Comparison of ENCODE assay signal across 8 cellular contexts in the genomic region with DNA sequence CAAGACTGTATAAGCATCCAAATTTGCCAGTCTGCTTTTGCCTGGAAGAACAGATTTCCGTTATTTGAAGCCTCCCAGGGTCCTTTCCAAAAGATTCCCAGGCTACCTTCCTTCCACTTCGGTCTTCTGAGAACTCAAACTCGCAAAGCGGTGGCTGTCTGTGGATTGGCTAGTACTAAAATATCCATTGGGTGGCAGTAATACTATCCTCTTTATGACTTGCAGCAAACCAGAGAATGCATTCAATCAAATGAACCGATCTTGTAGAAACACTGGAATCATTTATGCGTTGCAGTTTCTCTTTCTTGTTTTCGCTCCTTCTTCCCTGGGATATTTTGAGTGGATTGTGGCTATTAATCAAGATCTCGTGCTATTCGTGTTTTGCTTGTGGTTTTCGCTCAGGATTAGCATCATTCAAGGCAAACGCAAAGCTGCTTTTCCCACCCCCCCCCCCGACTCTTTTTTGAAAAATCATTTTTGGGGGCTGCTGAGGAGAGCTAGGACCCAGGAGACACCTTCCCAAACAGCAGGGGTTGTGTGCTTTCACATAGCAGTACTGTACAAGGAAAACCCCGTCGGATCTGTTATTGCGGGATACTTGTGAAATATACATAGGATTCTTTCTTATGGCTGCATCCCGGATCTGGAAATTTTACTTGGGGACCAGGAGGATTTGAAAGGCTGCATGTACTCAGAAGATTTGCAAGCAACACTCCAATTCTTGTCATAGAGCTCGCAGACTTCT. TPM values are rescaled to one million over a fixed set of nuclear protein-coding genes. Genes with fewer than 3 reads are reported as not detected.
DNase-seq lines count a peak whose midpoint lies in the region; ATAC-seq, FAIRE-seq and TF ChIP-seq lines count a peak whose summit lies in the region.

A gene (plus strand): TSS at position 556 of the 745 bp plus-strand sequence.

- CTCF ChIA-PET in PC-3 (lab: Charles Lee) = no interaction called here

- no peaks in the 10 kb centered on the region for H3K9me2 ChIP-seq in PC-3 (replicated peaks; ENCODE audit: low read length)

- peak; percentile 53 for TF ChIP-seq CTCF in PC-3 (conservative IDR thresholded peaks at IDR 0.05; ENCODE audit: low read depth, low read length)
- TF ChIP-seq CTCF in osteoblast (IDR thresholded peaks at IDR 0.05; ENCODE audit: extremely low read depth, low read depth, low read length) = peak; percentile 11

- peak within 1 kb of the TSS; percentile 40; the same call in 1 of the 2 replicates for H3K9ac ChIP-seq in PC-3 (ENCODE audit: low read length)

- H3K27ac ChIP-seq in PC-3 (ENCODE audit: low read length) (no peak within 1 kb of the TSS), osteoblast (ENCODE audit: low read depth, low read length) (no peak within 1 kb of the TSS)

- H3K4me1 ChIP-seq in PC-3 (ENCODE audit: insufficient read depth, low read length) (peaks cover 26% of the 10 kb centered on the region), osteoblast (ENCODE audit: insufficient read depth, low read length) (no peaks in the 10 kb centered on the region)

- DNase-seq in D341Med (ENCODE audit: low spot score) = peak; percentile 27
- peak; percentile 67 for DNase-seq in PC-3
- DNase-seq in foreskin melanocyte = peak; percentile 53
- DNase-seq in osteoblast (ENCODE audit: insufficient read length, low spot score, missing footprints) = no peak
- no peak for DNase-seq in T-helper 2 cell
- DNase-seq in GM19239 (ENCODE audit: insufficient read length, low spot score) = no peak
- no peak for DNase-seq in stimulated activated naive CD4-positive, alpha-beta T cell treated with Interleukin-2 at 50 U/mL for 16 hours (lab: John Stamatoyannopoulos, UW)
- no peak for DNase-seq in ureter (ENCODE audit: low spot score)

- peaks cover 2% of the 10 kb centered on the region for H3F3A ChIP-seq in PC-3 (ENCODE audit: low read length, unreplicated experiment)

- POLR2A ChIA-PET in PC-3 (lab: Charles Lee; ENCODE audit: unreplicated experiment) = no interaction called here

- H3K36me3 ChIP-seq in PC-3 (ENCODE audit: low read depth, low read length) (no peaks in the 10 kb centered on the region), osteoblast (ENCODE audit: insufficient read depth, low read length) (no peaks in the 10 kb centered on the region)

- H3K27me3 ChIP-seq in PC-3 (ENCODE audit: low read length) (no peaks in the 10 kb centered on the region), osteoblast (ENCODE audit: insufficient read depth, low read length) (no peaks in the 10 kb centered on the region)

- H3K4me3 ChIP-seq in PC-3 (ENCODE audit: low read length) = peak within 1 kb of the TSS; percentile 66
- H3K4me3 ChIP-seq in osteoblast (ENCODE audit: insufficient read depth, low read length) = peak within 1 kb of the TSS; percentile 37

- intact Hi-C loops in PC-3 (cut with micrococcal nuclease) = loop anchor here (1.0 to 10.0 kb wide), 4 partner anchors 216 to 982 kb away; no protein-coding TSS in a partner anchor

- no peak for FAIRE-seq in GM19239 (lab: Jason Lieb, UNC)

- H3K9me3 ChIP-seq in PC-3 (ENCODE audit: low read length) (no peaks in the 10 kb centered on the region), osteoblast (ENCODE audit: low read depth, low read length) (no peaks in the 10 kb centered on the region)

- no peaks in the 10 kb centered on the region for H3K79me2 ChIP-seq in PC-3 (ENCODE audit: low read length)
- no peaks in the 10 kb centered on the region for H3K79me2 ChIP-seq in osteoblast (ENCODE audit: insufficient read depth, low read length)

- peak within 1 kb of the TSS; percentile 74 for H2AFZ ChIP-seq in PC-3 (ENCODE audit: low read length)
- peak within 1 kb of the TSS; percentile 41 for H2AFZ ChIP-seq in osteoblast (ENCODE audit: low read length)

- BruUV-seq in PC-3 (replicated peaks; lab: Mats Ljungman, UMichigan) = no TSS peak

- H3K4me2 ChIP-seq in PC-3 (ENCODE audit: low read length) = peak within 1 kb of the TSS; percentile 89
- H3K4me2 ChIP-seq in osteoblast (ENCODE audit: insufficient read depth, low read length) = peak within 1 kb of the TSS; percentile 53

- H4K20me1 ChIP-seq in PC-3 (ENCODE audit: low read length) (no peaks in the 10 kb centered on the region), osteoblast (ENCODE audit: insufficient read depth, low read length) (no peaks in the 10 kb centered on the region)

- peak; percentile 66 for ATAC-seq in PC-3

RNA-seq across cellular contexts. Expression of the gene that starts here (rescaled TPM):
- total RNA-seq in PC-3 (2014; rRNA removed) = 0.12 and 0.44 TPM in 2 replicates
- under 0.01 and 0.29 TPM in 2 replicates for total RNA-seq in osteoblast
- 0.49 TPM for total RNA-seq in ureter

Comparison
In these comparisons a context has a peak if more than half of its experiments do, and no peak if none do; other contexts are left out.
1. Peak in DNase-seq, ATAC-seq, H3K4me3 ChIP-seq, H3K9ac ChIP-seq and H3K4me2 ChIP-seq in PC-3; RNA of the gene not detected or under 1 TPM.
2. DNase-seq: peak in D341Med (single experiment) and foreskin melanocyte (single experiment); none in osteoblast (single experiment), T-helper 2 cell (0 of 5), GM19239 (single experiment), stimulated activated naive CD4-positive, alpha-beta T cell treated with Interleukin-2 at 50 U/mL for 16 hours (single experiment) and ureter (single experiment).